ENCODE assay signal across 20 cellular contexts in the genomic region with DNA sequence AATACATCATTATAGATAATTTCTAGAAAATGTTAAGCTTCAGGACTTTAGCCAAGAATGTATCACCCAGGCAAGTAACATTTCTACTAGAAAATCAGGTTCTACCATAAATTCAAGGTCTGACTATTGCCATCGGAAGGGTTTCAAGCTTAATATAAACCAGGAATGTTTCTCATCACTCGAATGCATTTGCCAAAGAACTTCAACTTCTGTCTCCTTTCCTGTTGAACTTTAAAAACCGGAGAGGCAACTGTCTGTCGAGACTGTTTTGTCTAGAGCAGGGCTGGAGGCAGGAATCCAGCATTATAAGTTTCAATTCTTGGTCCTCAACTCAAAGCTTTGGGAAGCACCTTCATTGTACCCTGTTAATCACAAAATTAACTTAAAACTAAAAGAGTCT.
"Had no signal": no experiment of that assay in that cellular context is flagged by ENCODE, and none has a peak within 500 bp of the region (broad histone marks: within the 10 kb centered on the region; RNA-seq: fewer than 3 reads in every experiment).

No MANE protein-coding gene starts in this region.

- H3K36me3 Mint-ChIP-seq: natural killer cell treated with Interleukin-12 subunit alpha and Interleukin-12 subunit beta and Interleukin-15 and Interleukin-18, amount 100 ng/mL, for 72 hours; stimulated activated naive B cell treated with anti-CD40 and anti-IgM and Interleukin-4, amounts not matched to agents 10 μg/mL and 1 μg/mL and 100 μg/mL, for 72 hours had no signal

- DNase-seq: effector memory CD8-positive, alpha-beta T cell; foreskin melanocyte; head of caudate nucleus; hippocampal formation; kidney glomerular epithelial cell; retina; right lobe of liver; stimulated activated CD4-positive, alpha-beta T cell treated with anti-CD3 and anti-CD28 coated beads, Interleukin-2, amount 100 ng/mL, for 24 hours; stimulated activated CD4-positive, alpha-beta T cell treated with anti-CD3 and anti-CD28 coated beads, Interleukin-4, amount 100 ng/mL, for 4 hours; stimulated activated naive B cell treated with anti-CD40 and anti-IgM and Interleukin-4, amounts not matched to agents 10 μg/mL and 1 μg/mL and 100 μg/mL, for 72 hours; stimulated activated naive CD8-positive, alpha-beta T cell treated with anti-CD3 and anti-CD28 coated beads, Interleukin-15, amount 100 ng/mL, for 72 hours; substantia nigra; transverse colon had no signal

- H3K4me3 ChIP-seq: esophagus muscularis mucosa, prostate gland, right lobe of liver, thoracic aorta, transverse colon had no signal

- H3K9me3 ChIP-seq: esophagus muscularis mucosa, prostate gland, right lobe of liver, thoracic aorta, transverse colon had no signal

- H3K9ac ChIP-seq: parathyroid adenoma had no signal

- H3K4me1 Mint-ChIP-seq: stimulated activated naive B cell treated with anti-CD40 and anti-IgM and Interleukin-4, amounts not matched to agents 10 μg/mL and 1 μg/mL and 100 μg/mL, for 72 hours had no signal

- H3K9me3 Mint-ChIP-seq: dendritic cell treated with granulocyte-macrophage colony-stimulating factor and Interleukin-4, amounts not matched to agents 40 ng/mL and 50 ng/mL, for 4 days; effector memory CD8-positive, alpha-beta T cell; natural killer cell treated with Interleukin-12 subunit alpha and Interleukin-12 subunit beta and Interleukin-15 and Interleukin-18, amount 100 ng/mL, for 72 hours; stimulated activated naive B cell treated with anti-CD40 and anti-IgM and Interleukin-4, amounts not matched to agents 10 μg/mL and 1 μg/mL and 100 μg/mL, for 72 hours had no signal

- H3K27me3 ChIP-seq: right lobe of liver, transverse colon had no signal

- H3K4me3 Mint-ChIP-seq: dendritic cell treated with granulocyte-macrophage colony-stimulating factor and Interleukin-4, amounts not matched to agents 40 ng/mL and 50 ng/mL, for 4 days; effector memory CD8-positive, alpha-beta T cell; natural killer cell treated with Interleukin-12 subunit alpha and Interleukin-12 subunit beta and Interleukin-15 and Interleukin-18, amount 100 ng/mL, for 72 hours; stimulated activated naive B cell treated with anti-CD40 and anti-IgM and Interleukin-4, amounts not matched to agents 10 μg/mL and 1 μg/mL and 100 μg/mL, for 72 hours; stimulated activated naive CD8-positive, alpha-beta T cell treated with anti-CD3 and anti-CD28 coated beads, Interleukin-15, amount 100 ng/mL, for 72 hours had no signal

- H3K27ac Mint-ChIP-seq: dendritic cell treated with granulocyte-macrophage colony-stimulating factor and Interleukin-4, amounts not matched to agents 40 ng/mL and 50 ng/mL, for 4 days; effector memory CD8-positive, alpha-beta T cell; natural killer cell treated with Interleukin-12 subunit alpha and Interleukin-12 subunit beta and Interleukin-15 and Interleukin-18, amount 100 ng/mL, for 72 hours; stimulated activated naive B cell treated with anti-CD40 and anti-IgM and Interleukin-4, amounts not matched to agents 10 μg/mL and 1 μg/mL and 100 μg/mL, for 72 hours; stimulated activated naive CD8-positive, alpha-beta T cell treated with anti-CD3 and anti-CD28 coated beads, Interleukin-15, amount 100 ng/mL, for 72 hours had no signal

- H3K79me2 ChIP-seq: parathyroid adenoma had no signal

- H3K27ac ChIP-seq: epithelial cell of prostate, esophagus muscularis mucosa, parathyroid adenoma, prostate gland, right lobe of liver, thoracic aorta, transverse colon had no signal

- H3K36me3 ChIP-seq: esophagus muscularis mucosa, prostate gland, right lobe of liver, thoracic aorta, transverse colon had no signal

- H3K4me1 ChIP-seq: parathyroid adenoma, prostate gland, right lobe of liver had no signal

- ATAC-seq: effector memory CD8-positive, alpha-beta T cell; natural killer cell treated with Interleukin-12 subunit alpha and Interleukin-12 subunit beta and Interleukin-15 and Interleukin-18, amount 100 ng/mL, for 72 hours; right lobe of liver; stimulated activated naive B cell treated with anti-CD40 and anti-IgM and Interleukin-4, amounts not matched to agents 10 μg/mL and 1 μg/mL and 100 μg/mL, for 72 hours; stimulated activated naive CD8-positive, alpha-beta T cell treated with anti-CD3 and anti-CD28 coated beads, Interleukin-15, amount 100 ng/mL, for 72 hours had no signal

- H2AFZ ChIP-seq: parathyroid adenoma had no signal
